In genomic region chr16:22436823-22437652, GRCh38 we compare ENCODE assay signal across 1 cellular context.
A peak's percentile ranks its signal among the peaks of the same experiment; 100 is the strongest.
TF ChIP-seq lines count a peak whose summit lies in the region.
"Not testable (repeated sequence)": the region's sequence is repeated elsewhere in the genome, so short reads cannot be mapped to it uniquely, and the experiment has no call there.

No MANE protein-coding gene starts in this region.

TF ChIP-seq in HepG2, 621 proteins besides CTCF, POLR2A, EP300 and RAD21 (continued from another document and continues in another):
- peak; percentile 49; the same call in 1 of the 2 replicates for TF ChIP-seq MIXL1 (CRISPR knock-in tag; IDR thresholded peaks at IDR 0.05)
- TF ChIP-seq JUND (CRISPR knock-in tag; IDR thresholded peaks at IDR 0.05) = peak; percentile 27; the same call in 1 of the 2 replicates
- 0 out of 2 replicates have a peak, but pooled peaks have one; percentile 20 for TF ChIP-seq NR2C2 (CRISPR knock-in tag; IDR thresholded peaks at IDR 0.05; ENCODE audit: borderline replicate concordance)
- 0 out of 2 replicates have a peak, but pooled peaks have one; percentile 52 for TF ChIP-seq CCDC6 (CRISPR knock-in tag; IDR thresholded peaks at IDR 0.05)
- TF ChIP-seq PRDM15 (CRISPR knock-in tag; IDR thresholded peaks at IDR 0.05) = peak; percentile 27; the same call in 1 of the 2 replicates
- TF ChIP-seq EEA1 (CRISPR knock-in tag; IDR thresholded peaks at IDR 0.05; ENCODE audit: borderline replicate concordance) = peak; percentile 93
- 0 out of 2 replicates have a peak, but pooled peaks have one; percentile 78 for TF ChIP-seq DNMT1 (CRISPR knock-in tag; IDR thresholded peaks at IDR 0.05)
- TF ChIP-seq ZNF274 (CRISPR knock-in tag; IDR thresholded peaks at IDR 0.05) = peak; percentile 69
- peak; percentile 28; the same call in 1 of the 2 replicates for TF ChIP-seq SRF (IDR thresholded peaks at IDR 0.05; ENCODE audit: low read depth, low read length)
- TF ChIP-seq ZSCAN9 (CRISPR knock-in tag; IDR thresholded peaks at IDR 0.05; ENCODE audit: borderline replicate concordance) = peak; percentile 89
- peak; percentile 40; the same call in 1 of the 2 replicates for TF ChIP-seq TARDBP (CRISPR knock-in tag; IDR thresholded peaks at IDR 0.05)
- peak; percentile 60; the same call in 1 of the 2 replicates for TF ChIP-seq ZSCAN21 (CRISPR knock-in tag; IDR thresholded peaks at IDR 0.05; ENCODE audit: borderline replicate concordance)
- TF ChIP-seq ZFP90 (CRISPR knock-in tag; IDR thresholded peaks at IDR 0.05; ENCODE audit: borderline replicate concordance) = peak; percentile 84
- TF ChIP-seq CREBL2 (CRISPR knock-in tag; IDR thresholded peaks at IDR 0.05; ENCODE audit: borderline replicate concordance) = peak; percentile 12; the same call in 1 of the 2 replicates
- peak; percentile 93 for TF ChIP-seq PHF8 (CRISPR knock-in tag; IDR thresholded peaks at IDR 0.05)
- 0 out of 2 replicates have a peak, but pooled peaks have one; percentile 51 for TF ChIP-seq ZFP82 (CRISPR knock-in tag; IDR thresholded peaks at IDR 0.05; ENCODE audit: borderline replicate concordance)
- peak; percentile 84 for TF ChIP-seq ZNF709 (CRISPR knock-in tag; IDR thresholded peaks at IDR 0.05)
- peak; percentile 35; the same call in 1 of the 2 replicates for TF ChIP-seq HDAC2 (CRISPR knock-in tag; IDR thresholded peaks at IDR 0.05)
- TF ChIP-seq ZNF230 (CRISPR knock-in tag; IDR thresholded peaks at IDR 0.05) = 0 out of 2 replicates have a peak, but pooled peaks have one; percentile 61
- peak; percentile 86; the same call in 1 of the 2 replicates for TF ChIP-seq BRD4 (CRISPR knock-in tag; IDR thresholded peaks at IDR 0.05)
- 0 out of 2 replicates have a peak, but pooled peaks have one; percentile 68 for TF ChIP-seq ZNF674 (CRISPR knock-in tag; IDR thresholded peaks at IDR 0.05; ENCODE audit: low read depth)
- TF ChIP-seq KLF6 (CRISPR knock-in tag; IDR thresholded peaks at IDR 0.05) = peak; percentile 92
- TF ChIP-seq ZNF687 (CRISPR knock-in tag; IDR thresholded peaks at IDR 0.05) = peak; percentile 91
- not testable (repeated sequence) for TF ChIP-seq HNF4G (IDR thresholded peaks at IDR 0.05; ENCODE audit: borderline replicate concordance, low read depth, low read length); NR2F6 (IDR thresholded peaks at IDR 0.05)
- peak; percentile 19; the same call in 1 of the 2 replicates for TF ChIP-seq HNF4G (CRISPR knock-in tag; IDR thresholded peaks at IDR 0.05; ENCODE audit: borderline replicate concordance, low read depth)
- peak; percentile 86 for TF ChIP-seq ZNF160 (CRISPR knock-in tag; IDR thresholded peaks at IDR 0.05)
- TF ChIP-seq GATA4 (IDR thresholded peaks at IDR 0.05; ENCODE audit: borderline replicate concordance, low read depth) = peak; percentile 36; the same call in 1 of the 2 replicates
- TF ChIP-seq ZBTB2 (CRISPR knock-in tag; IDR thresholded peaks at IDR 0.05; ENCODE audit: low read depth) = peak; percentile 78
- TF ChIP-seq GABPB1 (CRISPR knock-in tag; IDR thresholded peaks at IDR 0.05) = peak; percentile 82
- peak; percentile 17 for TF ChIP-seq ZEB1 (IDR thresholded peaks at IDR 0.05; ENCODE audit: insufficient replicate concordance, low read depth)
- TF ChIP-seq TEAD2 (CRISPR knock-in tag; IDR thresholded peaks at IDR 0.05) = 0 out of 2 replicates have a peak, but pooled peaks have one; percentile 53
- TF ChIP-seq HOXA5 (CRISPR knock-in tag; IDR thresholded peaks at IDR 0.05) = peak; percentile 95
- peak; percentile 25; the same call in 1 of the 2 replicates for TF ChIP-seq ZNF562 (CRISPR knock-in tag; IDR thresholded peaks at IDR 0.05; ENCODE audit: borderline replicate concordance)
- TF ChIP-seq ZNF773 (CRISPR knock-in tag; IDR thresholded peaks at IDR 0.05; ENCODE audit: borderline replicate concordance) = peak; percentile 93; the same call in 1 of the 2 replicates
- peak; percentile 18; the same call in 1 of the 2 replicates for TF ChIP-seq GMEB1 (CRISPR knock-in tag; IDR thresholded peaks at IDR 0.05; ENCODE audit: borderline replicate concordance)
- peak; percentile 47 for TF ChIP-seq NR2F6 (CRISPR knock-in tag; IDR thresholded peaks at IDR 0.05)
- TF ChIP-seq ZNF263 (CRISPR knock-in tag; IDR thresholded peaks at IDR 0.05) = peak; percentile 72
- TF ChIP-seq DDIT3 (CRISPR knock-in tag; IDR thresholded peaks at IDR 0.05) = peak; percentile 73; the same call in 1 of the 2 replicates
- peak; percentile 56 for TF ChIP-seq RARA (CRISPR knock-in tag; IDR thresholded peaks at IDR 0.05)
- 0 out of 2 replicates have a peak, but pooled peaks have one; percentile 39 for TF ChIP-seq SMAD1 (CRISPR knock-in tag; IDR thresholded peaks at IDR 0.05; ENCODE audit: borderline replicate concordance, low read depth)
- peak; percentile 67; the same call in 1 of the 2 replicates for TF ChIP-seq ZNF800 (CRISPR knock-in tag; IDR thresholded peaks at IDR 0.05)
- peak; percentile 83; the same call in 1 of the 2 replicates for TF ChIP-seq SRY (CRISPR knock-in tag; IDR thresholded peaks at IDR 0.05)
